1 cellular context compared by ENCODE assay signal in the genomic region with DNA sequence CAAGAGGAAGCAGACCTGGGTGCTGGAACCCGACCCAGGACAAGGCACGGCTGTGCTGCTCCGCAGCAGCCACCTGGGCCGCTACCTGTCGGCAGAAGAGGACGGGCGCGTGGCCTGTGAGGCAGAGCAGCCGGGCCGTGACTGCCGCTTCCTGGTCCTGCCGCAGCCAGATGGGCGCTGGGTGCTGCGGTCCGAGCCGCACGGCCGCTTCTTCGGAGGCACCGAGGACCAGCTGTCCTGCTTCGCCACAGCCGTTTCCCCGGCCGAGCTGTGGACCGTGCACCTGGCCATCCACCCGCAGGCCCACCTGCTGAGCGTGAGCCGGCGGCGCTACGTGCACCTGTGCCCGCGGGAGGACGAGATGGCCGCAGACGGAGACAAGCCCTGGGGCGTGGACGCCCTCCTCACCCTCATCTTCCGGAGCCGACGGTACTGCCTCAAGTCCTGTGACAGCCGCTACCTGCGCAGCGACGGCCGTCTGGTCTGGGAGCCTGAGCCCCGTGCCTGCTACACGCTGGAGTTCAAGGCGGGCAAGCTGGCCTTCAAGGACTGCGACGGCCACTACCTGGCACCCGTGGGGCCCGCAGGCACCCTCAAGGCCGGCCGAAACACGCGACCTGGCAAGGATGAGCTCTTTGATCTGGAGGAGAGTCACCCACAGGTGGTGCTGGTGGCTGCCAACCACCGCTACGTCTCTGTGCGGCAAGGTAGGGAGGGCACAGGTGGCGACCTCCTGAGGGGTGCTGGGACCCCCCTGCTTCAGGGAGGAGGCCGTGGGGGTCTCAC.
TF ChIP-seq lines count a peak whose summit lies in the region.

No MANE protein-coding gene starts in this region.

TF ChIP-seq in SK-N-SH, 30 proteins besides CTCF, POLR2A, EP300 and RAD21 (continued from another document):
- TF ChIP-seq, protein P1, sequence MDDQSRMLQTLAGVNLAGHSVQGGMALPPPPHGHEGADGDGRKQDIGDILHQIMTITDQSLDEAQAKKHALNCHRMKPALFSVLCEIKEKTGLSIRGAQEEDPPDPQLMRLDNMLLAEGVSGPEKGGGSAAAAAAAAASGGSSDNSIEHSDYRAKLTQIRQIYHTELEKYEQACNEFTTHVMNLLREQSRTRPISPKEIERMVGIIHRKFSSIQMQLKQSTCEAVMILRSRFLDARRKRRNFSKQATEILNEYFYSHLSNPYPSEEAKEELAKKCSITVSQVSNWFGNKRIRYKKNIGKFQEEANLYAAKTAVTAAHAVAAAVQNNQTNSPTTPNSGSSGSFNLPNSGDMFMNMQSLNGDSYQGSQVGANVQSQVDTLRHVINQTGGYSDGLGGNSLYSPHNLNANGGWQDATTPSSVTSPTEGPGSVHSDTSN (IDR thresholded peaks at IDR 0.05), result no peak
- TF ChIP-seq FOXM1 (IDR thresholded peaks at IDR 0.05; ENCODE audit: low read depth), result no peak
- no peak for TF ChIP-seq NFIC (IDR thresholded peaks at IDR 0.05; ENCODE audit: borderline replicate concordance)
- no peak for TF ChIP-seq EZH2phosphoT487 (IDR thresholded peaks at IDR 0.05; ENCODE audit: borderline replicate concordance, low read depth)
- TF ChIP-seq POLR2AphosphoS5 (IDR thresholded peaks at IDR 0.05; ENCODE audit: low read depth, low read length), result no peak
